ENCODE assay signal across 17 cellular contexts in genomic region chr10:116126239-116126638, GRCh38.
"Had no signal": no experiment of that assay in that cellular context is flagged by ENCODE, and none has a peak within 500 bp of the region (broad histone marks: within the 10 kb centered on the region; RNA-seq: fewer than 3 reads in every experiment).

No MANE protein-coding gene starts in this region.

- H3K27ac Mint-ChIP-seq: naive B cell, nephron progenitor cell, type B pancreatic cell had no signal

- H3K4me1 ChIP-seq: uterus had no signal

- H3K27me3 ChIP-seq: gastrocnemius medialis, neutrophil had no signal

- H3K36me3 ChIP-seq: gastrocnemius medialis, neutrophil, uterus had no signal

- H3K4me3 Mint-ChIP-seq: central memory CD8-positive, alpha-beta T cell; naive B cell; nephron progenitor cell; type B pancreatic cell had no signal

- ATAC-seq: gastrocnemius medialis, left ventricle myocardium superior, sciatic nerve had no signal

- H3K27me3 Mint-ChIP-seq: central memory CD8-positive, alpha-beta T cell; naive B cell; type B pancreatic cell had no signal

- H3K4me3 ChIP-seq: dorsolateral prefrontal cortex, gastrocnemius medialis, lung, uterus had no signal

- H3K27ac ChIP-seq: dorsolateral prefrontal cortex, gastrocnemius medialis, neutrophil, uterus had no signal

- H3K36me3 Mint-ChIP-seq: naive B cell had no signal

- DNase-seq: cortex of kidney; dorsolateral prefrontal cortex; effector CD8-positive, alpha-beta T cell; gastrocnemius medialis; left ventricle myocardium superior; mesendoderm; naive B cell; nephron progenitor cell; posterior cingulate gyrus; stimulated activated CD4-positive, alpha-beta T cell treated with anti-CD3 and anti-CD28 coated beads, Interleukin-2, amount 100 ng/mL, for 24 hours; stimulated activated naive CD4-positive, alpha-beta T cell treated with Interleukin-2 at 50 U/mL for 16 hours; uterus had no signal

- H3K4me1 Mint-ChIP-seq: central memory CD8-positive, alpha-beta T cell; naive B cell had no signal
